8 cellular contexts compared by ENCODE assay signal in the genomic region with DNA sequence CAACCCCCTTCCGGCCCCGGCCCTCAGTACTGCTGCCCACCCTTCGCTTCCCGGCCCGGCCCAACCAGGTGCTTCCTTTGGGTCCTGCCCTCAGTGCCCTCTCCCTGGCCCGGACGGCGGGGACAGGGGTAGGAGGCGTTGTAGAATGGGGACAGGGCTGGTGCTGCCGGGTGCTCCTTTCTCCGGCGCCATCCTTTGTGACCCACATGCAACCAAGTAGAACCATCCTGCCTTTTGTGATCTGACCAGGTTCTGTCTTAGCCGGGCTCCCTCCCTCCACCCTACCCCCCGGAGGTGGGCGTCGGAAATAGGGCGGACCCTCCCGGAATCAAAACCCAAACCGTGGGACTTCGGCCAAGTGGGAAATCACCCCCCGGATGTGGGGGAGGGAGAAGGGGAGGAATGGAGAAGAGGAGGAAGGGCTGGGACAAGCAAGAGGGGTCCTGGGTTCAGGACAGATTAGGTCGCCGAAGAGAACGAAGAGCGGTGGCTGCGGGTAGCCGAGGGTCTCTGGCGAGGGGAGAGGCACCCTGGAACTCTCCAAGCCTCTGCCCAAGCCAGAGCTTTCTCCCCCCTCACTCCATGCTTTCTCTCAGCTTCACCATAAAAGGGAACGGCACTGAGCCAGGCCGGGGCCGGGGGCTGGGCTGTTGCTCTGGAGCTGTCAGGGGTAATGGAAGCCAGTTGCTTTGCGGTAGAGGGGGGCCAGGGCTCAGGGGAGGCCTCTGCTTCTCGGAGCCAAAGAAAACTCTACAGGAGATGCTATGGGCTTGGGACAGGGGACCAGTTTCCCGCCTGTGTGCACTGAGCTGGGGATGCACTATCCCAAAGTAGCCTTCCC. TPM values are rescaled to one million over a fixed set of nuclear protein-coding genes. Genes with fewer than 3 reads are reported as not detected.
DNase-seq lines count a peak whose midpoint lies in the region; ATAC-seq and TF ChIP-seq lines count a peak whose summit lies in the region.

No MANE protein-coding gene starts in this region.

- H3K36me3 Mint-ChIP-seq in central memory CD8-positive, alpha-beta T cell (ENCODE audit: insufficient read depth) = peaks cover 21% of the 10 kb centered on the region
- H3K36me3 Mint-ChIP-seq in stimulated activated effector memory CD8-positive, alpha-beta T cell treated with anti-CD3 and anti-CD28 coated beads, Interleukin-12 subunit alpha, Interleukin-12 subunit beta, amount 100 ng/mL, for 72 hours = peaks cover 35% of the 10 kb centered on the region

- H3K9me3 Mint-ChIP-seq in central memory CD8-positive, alpha-beta T cell = no peaks in the 10 kb centered on the region
- no peaks in the 10 kb centered on the region for H3K9me3 Mint-ChIP-seq in stimulated activated effector memory CD8-positive, alpha-beta T cell treated with anti-CD3 and anti-CD28 coated beads, Interleukin-12 subunit alpha, Interleukin-12 subunit beta, amount 100 ng/mL, for 72 hours

- intact Hi-C loops in PC-3 (cut with micrococcal nuclease) = loop anchor here (1.0 kb wide), 1 partner anchor 298 kb away; the partner anchor contains the start of genes EIF2B4 and SNX17

- no peaks in the 10 kb centered on the region for H3F3A ChIP-seq in PC-3 (ENCODE audit: low read length, unreplicated experiment)

- H3K27me3 ChIP-seq in PC-3 (ENCODE audit: low read length) (no peaks in the 10 kb centered on the region), liver (ENCODE audit: control insufficient read depth in 4 of 4, insufficient read depth in 4 of 4, low read length in 3 of 4) (no peaks in the 10 kb centered on the region)

- H3K79me2 ChIP-seq in PC-3 (ENCODE audit: low read length) = peaks cover 38% of the 10 kb centered on the region

- POLR2A ChIA-PET in PC-3 (lab: Charles Lee; ENCODE audit: unreplicated experiment) = no interaction called here

- H3K36me3 ChIP-seq in PC-3 (ENCODE audit: low read depth, low read length) (peaks cover 13% of the 10 kb centered on the region), liver (ENCODE audit: control insufficient read depth in 4 of 4, insufficient read depth in 3 of 4, low read depth in 1 of 4, low read length in 3 of 4) (peaks cover 0 to 15% (median 9%) of the 10 kb centered on the region in 4 donors)

- no peak for TF ChIP-seq RAD21 in liver (IDR thresholded peaks at IDR 0.05)

- peak overlapping the region; percentile 86 for H3K4me3 ChIP-seq in PC-3 (ENCODE audit: low read length)
- H3K4me3 ChIP-seq in liver (ENCODE audit: low read depth in 1 of 3, low read length in 3 of 3) = peak overlapping the region; percentile 53 to 84 (median 75)

- WGBS in liver = 16% methylated on average over 34 of the region's 34 CpGs

- no peak overlapping the region for H3K27ac ChIP-seq in PC-3 (ENCODE audit: low read length)
- H3K27ac ChIP-seq in liver (ENCODE audit: low read depth in 1 of 2, low read length in 2 of 2) = peak overlapping the region; percentile 78 to 83

- H3K27ac Mint-ChIP-seq in central memory CD8-positive, alpha-beta T cell (ENCODE audit: low read depth) = peak overlapping the region; percentile 61
- peak overlapping the region; percentile 93 for H3K27ac Mint-ChIP-seq in stimulated activated effector memory CD8-positive, alpha-beta T cell treated with anti-CD3 and anti-CD28 coated beads, Interleukin-12 subunit alpha, Interleukin-12 subunit beta, amount 100 ng/mL, for 72 hours

- no peaks in the 10 kb centered on the region for H4K20me1 ChIP-seq in PC-3 (ENCODE audit: low read length)

- peak overlapping the region; percentile 95 for H2AFZ ChIP-seq in PC-3 (ENCODE audit: low read length)

- no peaks in the 10 kb centered on the region for H3K27me3 Mint-ChIP-seq in central memory CD8-positive, alpha-beta T cell

- no peaks in the 10 kb centered on the region for H3K9me2 ChIP-seq in PC-3 (replicated peaks; ENCODE audit: low read length)

- H3K4me1 Mint-ChIP-seq in central memory CD8-positive, alpha-beta T cell = peaks cover 68% of the 10 kb centered on the region
- peaks cover 85% of the 10 kb centered on the region for H3K4me1 Mint-ChIP-seq in stimulated activated effector memory CD8-positive, alpha-beta T cell treated with anti-CD3 and anti-CD28 coated beads, Interleukin-12 subunit alpha, Interleukin-12 subunit beta, amount 100 ng/mL, for 72 hours

- H3K4me1 ChIP-seq in PC-3 (ENCODE audit: insufficient read depth, low read length) (peaks cover 12% of the 10 kb centered on the region), liver (ENCODE audit: control insufficient read depth in 4 of 4, insufficient read depth in 4 of 4, low read length in 3 of 4) (peaks cover 9 to 38% (median 19%) of the 10 kb centered on the region in 4 donors)

- TF ChIP-seq CTCF in PC-3 (conservative IDR thresholded peaks at IDR 0.05; ENCODE audit: low read depth, low read length) = no peak
- no peak for TF ChIP-seq CTCF in liver (IDR thresholded peaks at IDR 0.05; ENCODE audit: low read depth, low read length, missing input control)

- DNase-seq in Daoy (ENCODE audit: low read depth) (peak; percentile 70), PC-3 (no peak)
- no peak for DNase-seq in central memory CD8-positive, alpha-beta T cell (ENCODE audit: low spot score in 2 of 2)
- DNase-seq in stimulated activated effector memory CD8-positive, alpha-beta T cell treated with anti-CD3 and anti-CD28 coated beads, Interleukin-12 subunit alpha, Interleukin-12 subunit beta, amount 100 ng/mL, for 72 hours (ENCODE audit: low spot score in 2 of 2) = peak in 1 of 2 donors; percentile 75
- no peak for DNase-seq in NK-92 treated with Interleukin-12 subunit alpha and Interleukin-12 subunit beta, amount 100 ng/mL, for 24 hours (lab: John Stamatoyannopoulos, UW)

- CTCF ChIA-PET in PC-3 (lab: Charles Lee) = interaction anchor here (0.5 kb wide), 1 partner anchor 221 kb away, joined by 14 read pairs; no protein-coding TSS in a partner anchor

- BruUV-seq in PC-3 (replicated peaks; lab: Mats Ljungman, UMichigan) = TSS peak; percentile 44

- ATAC-seq in GM21786 (IDR thresholded peaks at IDR 0.05; ENCODE audit: unreplicated experiment) (peak; percentile 10), PC-3 (peak; percentile 42), GM19328 (IDR thresholded peaks at IDR 0.05; ENCODE audit: unreplicated experiment) (no peak)
- ATAC-seq in central memory CD8-positive, alpha-beta T cell (replicated peaks; ENCODE audit: extremely low read depth, poor library complexity, severe bottlenecking) = peak; percentile 33
- ATAC-seq in stimulated activated effector memory CD8-positive, alpha-beta T cell treated with anti-CD3 and anti-CD28 coated beads, Interleukin-12 subunit alpha, Interleukin-12 subunit beta, amount 100 ng/mL, for 72 hours = no peak

- peak overlapping the region; percentile 93 for H3K4me2 ChIP-seq in PC-3 (ENCODE audit: low read length)

- H3K4me3 Mint-ChIP-seq in central memory CD8-positive, alpha-beta T cell = peak overlapping the region; percentile 96
- H3K4me3 Mint-ChIP-seq in stimulated activated effector memory CD8-positive, alpha-beta T cell treated with anti-CD3 and anti-CD28 coated beads, Interleukin-12 subunit alpha, Interleukin-12 subunit beta, amount 100 ng/mL, for 72 hours = peak overlapping the region; percentile 92

- H3K9me3 ChIP-seq in PC-3 (ENCODE audit: low read length) (no peaks in the 10 kb centered on the region), liver (ENCODE audit: control insufficient read depth in 4 of 4, low read length in 3 of 4) (no peaks in the 10 kb centered on the region)

- H3K9ac ChIP-seq in PC-3 (ENCODE audit: low read length) (peak overlapping the region; percentile 96), liver (ENCODE audit: low read depth in 1 of 2, low read length in 2 of 2) (peak overlapping the region; percentile 10 to 19)

TF ChIP-seq in liver, 16 proteins besides CTCF, POLR2A, EP300 and RAD21:
- TF ChIP-seq, protein P1, sequence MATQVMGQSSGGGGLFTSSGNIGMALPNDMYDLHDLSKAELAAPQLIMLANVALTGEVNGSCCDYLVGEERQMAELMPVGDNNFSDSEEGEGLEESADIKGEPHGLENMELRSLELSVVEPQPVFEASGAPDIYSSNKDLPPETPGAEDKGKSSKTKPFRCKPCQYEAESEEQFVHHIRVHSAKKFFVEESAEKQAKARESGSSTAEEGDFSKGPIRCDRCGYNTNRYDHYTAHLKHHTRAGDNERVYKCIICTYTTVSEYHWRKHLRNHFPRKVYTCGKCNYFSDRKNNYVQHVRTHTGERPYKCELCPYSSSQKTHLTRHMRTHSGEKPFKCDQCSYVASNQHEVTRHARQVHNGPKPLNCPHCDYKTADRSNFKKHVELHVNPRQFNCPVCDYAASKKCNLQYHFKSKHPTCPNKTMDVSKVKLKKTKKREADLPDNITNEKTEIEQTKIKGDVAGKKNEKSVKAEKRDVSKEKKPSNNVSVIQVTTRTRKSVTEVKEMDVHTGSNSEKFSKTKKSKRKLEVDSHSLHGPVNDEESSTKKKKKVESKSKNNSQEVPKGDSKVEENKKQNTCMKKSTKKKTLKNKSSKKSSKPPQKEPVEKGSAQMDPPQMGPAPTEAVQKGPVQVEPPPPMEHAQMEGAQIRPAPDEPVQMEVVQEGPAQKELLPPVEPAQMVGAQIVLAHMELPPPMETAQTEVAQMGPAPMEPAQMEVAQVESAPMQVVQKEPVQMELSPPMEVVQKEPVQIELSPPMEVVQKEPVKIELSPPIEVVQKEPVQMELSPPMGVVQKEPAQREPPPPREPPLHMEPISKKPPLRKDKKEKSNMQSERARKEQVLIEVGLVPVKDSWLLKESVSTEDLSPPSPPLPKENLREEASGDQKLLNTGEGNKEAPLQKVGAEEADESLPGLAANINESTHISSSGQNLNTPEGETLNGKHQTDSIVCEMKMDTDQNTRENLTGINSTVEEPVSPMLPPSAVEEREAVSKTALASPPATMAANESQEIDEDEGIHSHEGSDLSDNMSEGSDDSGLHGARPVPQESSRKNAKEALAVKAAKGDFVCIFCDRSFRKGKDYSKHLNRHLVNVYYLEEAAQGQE (IDR thresholded peaks at IDR 0.05) = no peak
- TF ChIP-seq NR2F2 (IDR thresholded peaks at IDR 0.05) = peak; percentile 20

RNA-seq across cellular contexts. Expression of gene OST4, which starts 0.8 kb away (rescaled TPM):
- 184 and 194 TPM in 2 replicates for total RNA-seq in Daoy (2014; rRNA removed; shearing (Covaris generic))
- total RNA-seq in PC-3 (2014; rRNA removed) = 244 and 258 TPM in 2 replicates
- 100 to 1,000 TPM in 1 of 2 donors, 10 to 100 TPM in 1; 94.8 to 186 TPM for total RNA-seq in liver
- polyA plus RNA-seq in liver = 100 to 1,000 TPM; 227 to 377 TPM

RNA-seq across cellular contexts. Expression of gene EMILIN1, which starts 6.2 kb away (rescaled TPM):
- 6.0 and 10.2 TPM in 2 replicates for total RNA-seq in Daoy (2014; rRNA removed; shearing (Covaris generic))
- total RNA-seq in PC-3 (2014; rRNA removed) = 0.69 and 0.75 TPM in 2 replicates
- total RNA-seq in liver = 10 to 100 TPM; 24.8 to 26.1 TPM
- 10 to 100 TPM in 1 of 2 donors, 1 to 10 TPM in 1; 3.4 to 23.1 TPM for polyA plus RNA-seq in liver

RNA-seq across cellular contexts. Expression of gene KHK, which starts 14.4 kb away (rescaled TPM):
- 1.1 and 2.9 TPM in 2 replicates for total RNA-seq in Daoy (2014; rRNA removed; shearing (Covaris generic))
- total RNA-seq in PC-3 (2014; rRNA removed) = 10.6 and 11.0 TPM in 2 replicates
- 100 to 1,000 TPM in 1 of 2 donors, 10 to 100 TPM in 1; 26.1 to 152 TPM for total RNA-seq in liver
- 100 to 1,000 TPM; 223 to 462 TPM for polyA plus RNA-seq in liver

RNA-seq across cellular contexts. Expression of gene AGBL5, which starts 20.7 kb away (rescaled TPM):
- total RNA-seq in Daoy (2014; rRNA removed; shearing (Covaris generic)) = 19.3 and 22.5 TPM in 2 replicates
- total RNA-seq in PC-3 (2014; rRNA removed) (14.1 and 19.2 TPM in 2 replicates), liver (1 to 10 TPM; 4.7 to 9.0 TPM)
- 1 to 10 TPM; 3.2 to 5.0 TPM for polyA plus RNA-seq in liver

RNA-seq across cellular contexts. Expression of gene TMEM214, which starts 39.4 kb away (rescaled TPM):
- 36.7 and 42.7 TPM in 2 replicates for total RNA-seq in Daoy (2014; rRNA removed; shearing (Covaris generic))
- 43.0 and 56.1 TPM in 2 replicates for total RNA-seq in PC-3 (2014; rRNA removed)
- total RNA-seq in liver = 10 to 100 TPM; 17.1 to 48.4 TPM
- polyA plus RNA-seq in liver = 10 to 100 TPM; 28.3 to 53.4 TPM

Comparison
In these comparisons a context has a peak if more than half of its experiments do, and no peak if none do; other contexts are left out.
1. ATAC-seq: peak in GM21786 (single experiment), PC-3 (single experiment) and central memory CD8-positive, alpha-beta T cell (single experiment); none in stimulated activated effector memory CD8-positive, alpha-beta T cell treated with anti-CD3 and anti-CD28 coated beads, Interleukin-12 subunit alpha, Interleukin-12 subunit beta, amount 100 ng/mL, for 72 hours (single experiment) and GM19328 (single experiment).